ENCODE assay signal across 19 cellular contexts in the genomic region with DNA sequence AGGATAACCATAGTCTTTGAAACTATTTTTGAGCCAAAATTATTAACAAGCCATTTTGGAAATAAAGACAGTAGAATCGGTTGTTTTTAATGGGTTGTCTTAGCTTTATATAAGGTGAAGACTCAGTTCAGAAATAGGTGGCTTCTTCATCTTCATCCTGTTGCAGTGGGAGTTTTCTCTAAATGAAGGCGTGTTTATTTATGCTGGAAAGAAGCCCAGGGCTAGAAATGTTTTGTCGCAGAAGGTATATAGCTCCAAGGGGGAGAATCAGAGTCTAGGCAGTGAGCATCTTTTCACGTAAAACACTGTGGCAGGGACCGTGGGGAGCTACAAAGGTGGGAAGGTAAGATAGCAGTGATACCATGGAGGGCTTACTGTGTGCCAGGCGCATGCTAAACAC. TPM values are rescaled to one million over a fixed set of nuclear protein-coding genes. Genes with fewer than 3 reads are reported as not detected.
DNase-seq lines count a peak whose midpoint lies in the region; ATAC-seq and TF ChIP-seq lines count a peak whose summit lies in the region.
"Had no signal": no experiment of that assay in that cellular context is flagged by ENCODE, and none has a peak within 500 bp of the region (broad histone marks: within the 10 kb centered on the region; RNA-seq: fewer than 3 reads in every experiment).

No MANE protein-coding gene starts in this region.

- no peaks in the 10 kb centered on the region for H3K27me3 Mint-ChIP-seq in stimulated activated naive B cell treated with anti-CD40 and anti-IgM and Interleukin-4, amounts not matched to agents 10 μg/mL and 1 μg/mL and 100 μg/mL, for 72 hours
- H3K27me3 Mint-ChIP-seq: B cell had no signal

- H3K9me3 Mint-ChIP-seq in stimulated activated naive B cell treated with anti-CD40 and anti-IgM and Interleukin-4, amounts not matched to agents 10 μg/mL and 1 μg/mL and 100 μg/mL, for 72 hours: no peaks in the 10 kb centered on the region
- H3K9me3 Mint-ChIP-seq: CD14-positive monocyte had no signal

- intact Hi-C loops in left ventricle myocardium inferior (cut with micrococcal nuclease): no loop called here
- intact Hi-C loops in left cardiac atrium (cut with DNase I): no loop called here

- no peaks in the 10 kb centered on the region for H3K27me3 ChIP-seq in left ventricle myocardium inferior (ENCODE audit: low read depth)

- in situ Hi-C loops in astrocyte of the spinal cord (cut with HindIII; ENCODE audit: low sequenced_read_pairs): no loop called here

- H3K36me3 Mint-ChIP-seq in stimulated activated naive B cell treated with anti-CD40 and anti-IgM and Interleukin-4, amounts not matched to agents 10 μg/mL and 1 μg/mL and 100 μg/mL, for 72 hours: peaks cover 6 to 20% of the 10 kb centered on the region in 2 donors

- H3K27ac Mint-ChIP-seq in stimulated activated naive B cell treated with anti-CD40 and anti-IgM and Interleukin-4, amounts not matched to agents 10 μg/mL and 1 μg/mL and 100 μg/mL, for 72 hours: peak overlapping the region; percentile 75
- H3K27ac Mint-ChIP-seq: B cell had no signal

- no peaks in the 10 kb centered on the region for H3K9me3 ChIP-seq in left ventricle myocardium inferior (replicated peaks)

- H3K36me3 ChIP-seq in left ventricle myocardium inferior: no peaks in the 10 kb centered on the region

- H3K4me1 ChIP-seq in left ventricle myocardium inferior: peaks cover 32% of the 10 kb centered on the region

- no peak overlapping the region for H3K4me3 ChIP-seq in left ventricle myocardium inferior
- H3K4me3 ChIP-seq in astrocyte of the spinal cord (ENCODE audit: low read depth, low read length): no peak overlapping the region
- no peak overlapping the region for H3K4me3 ChIP-seq in fibroblast of pulmonary artery (replicated peaks; ENCODE audit: low read depth, low read length)

- no peak for TF ChIP-seq CTCF in left ventricle myocardium inferior (IDR thresholded peaks at IDR 0.05; ENCODE audit: borderline replicate concordance)
- no peak for TF ChIP-seq CTCF in astrocyte of the spinal cord (IDR thresholded peaks at IDR 0.05; ENCODE audit: low read depth, low read length)
- TF ChIP-seq CTCF in fibroblast of pulmonary artery (IDR thresholded peaks at IDR 0.05; ENCODE audit: low read length, missing control alignments): no peak

- DNase-seq in left ventricle myocardium inferior (no peak), left cardiac atrium (no peak), astrocyte of the spinal cord (ENCODE audit: low read depth, low spot score) (peak; percentile 37), fibroblast of pulmonary artery (ENCODE audit: low read depth) (peak; percentile 17), D341Med (ENCODE audit: low spot score) (no peak)
- DNase-seq in stimulated activated naive B cell treated with anti-CD40 and anti-IgM and Interleukin-4, amounts not matched to agents 10 μg/mL and 1 μg/mL and 100 μg/mL, for 72 hours: no peak
- DNase-seq: DMS79 treated with DMSO at 0.1 percent for 48 hours, GOT3, MV-4-11, NCI-H1105 treated with DMSO at 0.1 percent for 48 hours, NCI-H2029 treated with DMSO at 0.1 percent for 48 hours, NCI-H524 treated with DMSO at 0.1 percent for 48 hours, Right ventricle myocardium superior had no signal

- no peak overlapping the region for H3K4me3 Mint-ChIP-seq in stimulated activated naive B cell treated with anti-CD40 and anti-IgM and Interleukin-4, amounts not matched to agents 10 μg/mL and 1 μg/mL and 100 μg/mL, for 72 hours
- H3K4me3 Mint-ChIP-seq: B cell, CD14-positive monocyte had no signal

- H3K27ac ChIP-seq in left ventricle myocardium inferior (replicated peaks): peak overlapping the region; percentile 45
- H3K27ac ChIP-seq: KMS-11 had no signal

- ATAC-seq in left cardiac atrium: no peak
- ATAC-seq in stimulated activated naive B cell treated with anti-CD40 and anti-IgM and Interleukin-4, amounts not matched to agents 10 μg/mL and 1 μg/mL and 100 μg/mL, for 72 hours (replicated peaks): no peak
- ATAC-seq in GM21786 (IDR thresholded peaks at IDR 0.05; ENCODE audit: unreplicated experiment): no peak
- no peak for ATAC-seq in esophagus mucosa
- ATAC-seq: HCT116 had no signal

- peaks cover 38 to 45% of the 10 kb centered on the region in 2 donors for H3K4me1 Mint-ChIP-seq in stimulated activated naive B cell treated with anti-CD40 and anti-IgM and Interleukin-4, amounts not matched to agents 10 μg/mL and 1 μg/mL and 100 μg/mL, for 72 hours

RNA-seq across cellular contexts. Expression of gene FARS2, which starts 34.3 kb away (rescaled TPM):
- total RNA-seq in left ventricle myocardium inferior: 16.7 TPM
- total RNA-seq in left cardiac atrium: 10 to 100 TPM; 14.6 to 16.4 TPM
- 15.4 TPM for total RNA-seq in esophagus mucosa

RNA-seq across cellular contexts. Expression of gene LYRM4, which starts 34.9 kb away (rescaled TPM):
- total RNA-seq in left ventricle myocardium inferior (28.5 TPM), left cardiac atrium (10 to 100 TPM; 19.2 to 21.7 TPM), esophagus mucosa (20.3 TPM)

Comparison
In these comparisons a context has a peak if more than half of its experiments do, and no peak if none do; other contexts are left out.
1. DNase-seq: peak in astrocyte of the spinal cord (single experiment) and fibroblast of pulmonary artery (single experiment); none in left ventricle myocardium inferior (single experiment), left cardiac atrium (single experiment), stimulated activated naive B cell treated with anti-CD40 and anti-IgM and Interleukin-4, amounts not matched to agents 10 μg/mL and 1 μg/mL and 100 μg/mL, for 72 hours (single experiment) and D341Med (single experiment).